26 cellular contexts compared by ENCODE assay signal in genomic region chr5:16921246-16921645, GRCh38. TPM values are rescaled to one million over a fixed set of nuclear protein-coding genes. Genes with fewer than 3 reads are reported as not detected.
"Had no signal": no experiment of that assay in that cellular context is flagged by ENCODE, and none has a peak within 500 bp of the region (broad histone marks: within the 10 kb centered on the region; RNA-seq: fewer than 3 reads in every experiment).

No MANE protein-coding gene starts in this region.

- H3K9me3 Mint-ChIP-seq: activated CD4-positive, alpha-beta T cell treated with anti-CD3 and anti-CD28 coated beads, Interleukin-2, amount 10 ng/mL, durations not matched to agents 24 days and 14 days; activated naive CD4-positive, alpha-beta T cell treated with anti-CD3 and anti-CD28 coated beads, Interleukin-2, amount 50 U/mL, for 24 hours; activated T-cell treated with anti-CD3 and anti-CD28 coated beads, Interleukin-2, amount 50 U/mL, for 24 hours; activated T-helper 1 cell treated with anti-CD3 and anti-CD28 coated beads, Interleukin-12 subunit alpha, Interleukin-12 subunit beta, Interleukin-2, Interleukin-4 antibody, amounts not matched to agents 30 ng/mL and 10 ng/mL and 1 ng/mL, durations not matched to agents 14 hours and 24 hours and 36 hours; central memory CD8-positive, alpha-beta T cell; WTC11 had no signal

- DNase-seq: activated CD4-positive, alpha-beta T cell treated with anti-CD3 and anti-CD28 coated beads for 1 hour; activated CD4-positive, alpha-beta T cell treated with anti-CD3 and anti-CD28 coated beads, Interleukin-2, amount 10 ng/mL, durations not matched to agents 24 days and 14 days; activated CD4-positive, alpha-beta T cell treated with anti-CD3 and anti-CD28 coated beads, Interleukin-2, amount 50 U/mL, for 48 hours; activated CD8-positive, alpha-beta memory T cell treated with anti-CD3 and anti-CD28 coated beads, Interleukin-2, amount 10 ng/mL, durations not matched to agents 7 days and 5 days; activated effector memory CD4-positive, alpha-beta T cell treated with Interleukin-2 at 50 U/mL for 16 hours; activated naive CD4-positive, alpha-beta T cell; activated T-cell treated with anti-CD3 and anti-CD28 coated beads, Interleukin-2, amount 50 U/mL, for 24 hours; amniotic stem cell; KG1; MG63; NCI-H1105; NCI-H1436; NCI-H1694 treated with DMSO at 0.1 percent for 48 hours; NCI-H2029 treated with DMSO at 0.1 percent for 48 hours; NCI-H345; NCI-H510A treated with DMSO at 0.1 percent for 48 hours; NCI-H69; SHP77 treated with DMSO at 0.1 percent for 48 hours; T-helper 17 cell; T-helper 9 cell had no signal

- H3K9me3 ChIP-seq: ascending aorta, MG63 had no signal

- H3K4me3 Mint-ChIP-seq: activated CD4-positive, alpha-beta T cell treated with anti-CD3 and anti-CD28 coated beads, Interleukin-2, amount 10 ng/mL, durations not matched to agents 24 days and 14 days; activated CD8-positive, alpha-beta memory T cell treated with anti-CD3 and anti-CD28 coated beads, Interleukin-2, amount 10 ng/mL, durations not matched to agents 7 days and 5 days; activated naive CD4-positive, alpha-beta T cell treated with anti-CD3 and anti-CD28 coated beads, Interleukin-2, amount 50 U/mL, for 24 hours; activated T-cell treated with anti-CD3 and anti-CD28 coated beads, Interleukin-2, amount 50 U/mL, for 24 hours; activated T-helper 1 cell treated with anti-CD3 and anti-CD28 coated beads, Interleukin-12 subunit alpha, Interleukin-12 subunit beta, Interleukin-2, Interleukin-4 antibody, amounts not matched to agents 30 ng/mL and 10 ng/mL and 1 ng/mL, durations not matched to agents 14 hours and 24 hours and 36 hours; brain; central memory CD8-positive, alpha-beta T cell; T-helper 17 cell; WTC11 had no signal

- H3K4me1 Mint-ChIP-seq: activated CD4-positive, alpha-beta T cell treated with anti-CD3 and anti-CD28 coated beads, Interleukin-2, amount 10 ng/mL, durations not matched to agents 24 days and 14 days; activated CD8-positive, alpha-beta memory T cell treated with anti-CD3 and anti-CD28 coated beads, Interleukin-2, amount 10 ng/mL, durations not matched to agents 7 days and 5 days; activated naive CD4-positive, alpha-beta T cell treated with anti-CD3 and anti-CD28 coated beads, Interleukin-2, amount 50 U/mL, for 24 hours; central memory CD8-positive, alpha-beta T cell; T-helper 17 cell had no signal

- H3K27ac ChIP-seq: ascending aorta had no signal

- H3K4me1 ChIP-seq: ascending aorta had no signal

- H3K36me3 Mint-ChIP-seq: activated CD8-positive, alpha-beta memory T cell treated with anti-CD3 and anti-CD28 coated beads, Interleukin-2, amount 10 ng/mL, durations not matched to agents 7 days and 5 days; activated naive CD4-positive, alpha-beta T cell treated with anti-CD3 and anti-CD28 coated beads, Interleukin-2, amount 50 U/mL, for 24 hours; WTC11 had no signal

- H3K27me3 ChIP-seq: ascending aorta, MG63 had no signal

- H3K4me3 ChIP-seq: ascending aorta, MG63 had no signal

- H3K36me3 ChIP-seq: ascending aorta had no signal

- ATAC-seq: activated CD8-positive, alpha-beta memory T cell treated with anti-CD3 and anti-CD28 coated beads, Interleukin-2, amount 10 ng/mL, durations not matched to agents 7 days and 5 days; T-helper 17 cell; WTC11 had no signal

- H3K27ac Mint-ChIP-seq: activated CD4-positive, alpha-beta T cell treated with anti-CD3 and anti-CD28 coated beads, Interleukin-2, amount 10 ng/mL, durations not matched to agents 24 days and 14 days; activated CD8-positive, alpha-beta memory T cell treated with anti-CD3 and anti-CD28 coated beads, Interleukin-2, amount 10 ng/mL, durations not matched to agents 7 days and 5 days; activated naive CD4-positive, alpha-beta T cell treated with anti-CD3 and anti-CD28 coated beads, Interleukin-2, amount 50 U/mL, for 24 hours; activated T-cell treated with anti-CD3 and anti-CD28 coated beads, Interleukin-2, amount 50 U/mL, for 24 hours; activated T-helper 1 cell treated with anti-CD3 and anti-CD28 coated beads, Interleukin-12 subunit alpha, Interleukin-12 subunit beta, Interleukin-2, Interleukin-4 antibody, amounts not matched to agents 30 ng/mL and 10 ng/mL and 1 ng/mL, durations not matched to agents 14 hours and 24 hours and 36 hours; T-helper 17 cell; WTC11 had no signal

- H3K27me3 Mint-ChIP-seq: activated CD4-positive, alpha-beta T cell treated with anti-CD3 and anti-CD28 coated beads, Interleukin-2, amount 10 ng/mL, durations not matched to agents 24 days and 14 days; activated CD8-positive, alpha-beta memory T cell treated with anti-CD3 and anti-CD28 coated beads, Interleukin-2, amount 10 ng/mL, durations not matched to agents 7 days and 5 days; activated naive CD4-positive, alpha-beta T cell treated with anti-CD3 and anti-CD28 coated beads, Interleukin-2, amount 50 U/mL, for 24 hours; central memory CD8-positive, alpha-beta T cell had no signal

RNA-seq across cellular contexts. Expression of gene MYO10, which starts 14.8 kb away (rescaled TPM):
- total RNA-seq: activated CD8-positive, alpha-beta memory T cell treated with anti-CD3 and anti-CD28 coated beads, Interleukin-2, amount 10 ng/mL, durations not matched to agents 7 days and 5 days had no signal
